Comparison of ENCODE assay signal across 8 cellular contexts in genomic region chr1:33081554-33082305, GRCh38. TPM values are rescaled to one million over a fixed set of nuclear protein-coding genes. Genes with fewer than 3 reads are reported as not detected.
DNase-seq lines count a peak whose midpoint lies in the region; ATAC-seq and TF ChIP-seq lines count a peak whose summit lies in the region.

No MANE protein-coding gene starts in this region.

- H3K36me3 ChIP-seq in ACC112 (ENCODE audit: insufficient read depth, low read length) (no peaks in the 10 kb centered on the region), Loucy (ENCODE audit: insufficient read depth, low read length) (no peaks in the 10 kb centered on the region), muscle layer of duodenum (ENCODE audit: control insufficient read depth in 1 of 2, insufficient read depth in 2 of 2, low read length in 2 of 2) (no peaks in the 10 kb centered on the region)

- H2AFZ ChIP-seq in ACC112 (ENCODE audit: low read length, unreplicated experiment) (peak overlapping the region; percentile 85), Loucy (ENCODE audit: low read length) (peak overlapping the region; percentile 86)

- H3K4me3 ChIP-seq in ACC112 (ENCODE audit: low read depth, low read length) (peak overlapping the region; percentile 84), Loucy (ENCODE audit: low read length, poor library complexity, severe bottlenecking) (peak overlapping the region; percentile 72), dorsolateral prefrontal cortex (peak overlapping the region; percentile 62 to 99 (median 91)), muscle layer of duodenum (ENCODE audit: low read depth in 1 of 2, low read length in 2 of 2) (peak overlapping the region; percentile 74 to 77)

- peak overlapping the region; percentile 42 for H3K9ac ChIP-seq in Loucy (ENCODE audit: low read depth, low read length, poor library complexity, severe bottlenecking)

- DNase-seq in dorsolateral prefrontal cortex (peak in 2 of 10 donors; percentile 27 to 60), OCI-M1 (lab: John Stamatoyannopoulos, UW) (no peak), GM13977 (ENCODE audit: low spot score) (no peak)

- H3F3A ChIP-seq in Loucy (ENCODE audit: low read depth), result no peaks in the 10 kb centered on the region

- H3K79me2 ChIP-seq in ACC112 (ENCODE audit: control insufficient read depth, insufficient read depth, low read length, unreplicated experiment) (no peaks in the 10 kb centered on the region), Loucy (ENCODE audit: insufficient read depth, low read length) (no peaks in the 10 kb centered on the region)

- no peaks in the 10 kb centered on the region for H4K20me1 ChIP-seq in Loucy (ENCODE audit: insufficient read depth, low read length, poor library complexity, severe bottlenecking)

- H3K4me1 ChIP-seq in ACC112 (ENCODE audit: control insufficient read depth, insufficient read depth, low read length, unreplicated experiment) (peaks cover 2% of the 10 kb centered on the region), Loucy (ENCODE audit: insufficient read depth, low read length, poor library complexity, severe bottlenecking) (peaks cover 4% of the 10 kb centered on the region), muscle layer of duodenum (ENCODE audit: control insufficient read depth in 1 of 2, insufficient read depth in 2 of 2, low read length in 2 of 2) (peaks cover 0 to 18% of the 10 kb centered on the region in 2 donors)

- in situ Hi-C loops in GM13977 (cut with MboI; ENCODE audit: low pct_unique_long_range_greater_than_20kb, low sequenced_read_pairs, unreplicated experiment), result no loop called here

- H3K9me3 ChIP-seq in Loucy (ENCODE audit: insufficient read depth, low read depth, low read length) (no peaks in the 10 kb centered on the region), muscle layer of duodenum (ENCODE audit: control insufficient read depth in 1 of 2, low read length in 2 of 2) (no peaks in the 10 kb centered on the region)

- H3K27ac ChIP-seq in ACC112 (ENCODE audit: low read depth, low read length) (no peak overlapping the region), dorsolateral prefrontal cortex (peak overlapping the region in 55 of 59 donors; percentile 12 to 99 (median 83)), muscle layer of duodenum (ENCODE audit: low read length) (no peak overlapping the region)

- no peaks in the 10 kb centered on the region for H3K27me3 ChIP-seq in ACC112 (ENCODE audit: insufficient read depth, low read length)
- peaks cover 9% of the 10 kb centered on the region for H3K27me3 ChIP-seq in Loucy (ENCODE audit: insufficient read depth, low read length, poor library complexity, severe bottlenecking)
- H3K27me3 ChIP-seq in dorsolateral prefrontal cortex, result no peaks in the 10 kb centered on the region
- no peaks in the 10 kb centered on the region for H3K27me3 ChIP-seq in muscle layer of duodenum (ENCODE audit: low read depth, low read length)

- ATAC-seq in HG02885 (IDR thresholded peaks at IDR 0.05; ENCODE audit: poor library complexity, unreplicated experiment) (no peak), GM21825 (IDR thresholded peaks at IDR 0.05; ENCODE audit: unreplicated experiment) (no peak)

- no peak for TF ChIP-seq CTCF in Loucy (conservative IDR thresholded peaks at IDR 0.05; ENCODE audit: low read length)
- no peak for TF ChIP-seq CTCF in dorsolateral prefrontal cortex (IDR thresholded peaks at IDR 0.05 in 54 of 56, conservative IDR thresholded peaks at IDR 0.05 in 2 of 56; ENCODE audit: low read depth in 1 of 56, partially characterized antibody in 56 of 56)
- TF ChIP-seq CTCF in GM13977 (IDR thresholded peaks at IDR 0.05; ENCODE audit: extremely low read depth, insufficient read depth, missing control alignments), result no peak

- H3K9me2 ChIP-seq in Loucy (replicated peaks; ENCODE audit: low read depth, low read length), result no peaks in the 10 kb centered on the region

- intact Hi-C loops in dorsolateral prefrontal cortex (cut with DNase I), result loop anchor here (5.0 to 10.0 kb wide), 5 partner anchors 34 to 687 kb away; partner anchors contain the start of genes RNF19B (in 2 of the 2), AK2 (in 1 of the 2), BSDC1 (in 1 of the 2) and S100PBP (in 1 of the 2)

- peak overlapping the region; percentile 87 for H3K4me2 ChIP-seq in Loucy (ENCODE audit: low read depth, low read length, poor library complexity, severe bottlenecking)

RNA-seq across cellular contexts. Expression of gene AZIN2, which starts 0.8 kb away (rescaled TPM):
- 10 to 100 TPM; 22.5 to 68.9 (median 42.9) TPM for total RNA-seq in dorsolateral prefrontal cortex

RNA-seq across cellular contexts. Expression of gene AK2, which starts 45.0 kb away (rescaled TPM):
- 100 to 1,000 TPM in 6 of 120 experiments, 10 to 100 TPM in 114; 59.4 to 114 (median 81.1) TPM for total RNA-seq in dorsolateral prefrontal cortex

Comparison
In these comparisons a context has a peak if more than half of its experiments do, and no peak if none do; other contexts are left out.
1. H3K27ac ChIP-seq: peak in dorsolateral prefrontal cortex (55 of 59); none in ACC112 (single experiment) and muscle layer of duodenum (single experiment).
2. Peak in every context shown above with its lines, with median percentiles within 50 percentile points of each other: H3K4me3 ChIP-seq.